In the genomic region with DNA sequence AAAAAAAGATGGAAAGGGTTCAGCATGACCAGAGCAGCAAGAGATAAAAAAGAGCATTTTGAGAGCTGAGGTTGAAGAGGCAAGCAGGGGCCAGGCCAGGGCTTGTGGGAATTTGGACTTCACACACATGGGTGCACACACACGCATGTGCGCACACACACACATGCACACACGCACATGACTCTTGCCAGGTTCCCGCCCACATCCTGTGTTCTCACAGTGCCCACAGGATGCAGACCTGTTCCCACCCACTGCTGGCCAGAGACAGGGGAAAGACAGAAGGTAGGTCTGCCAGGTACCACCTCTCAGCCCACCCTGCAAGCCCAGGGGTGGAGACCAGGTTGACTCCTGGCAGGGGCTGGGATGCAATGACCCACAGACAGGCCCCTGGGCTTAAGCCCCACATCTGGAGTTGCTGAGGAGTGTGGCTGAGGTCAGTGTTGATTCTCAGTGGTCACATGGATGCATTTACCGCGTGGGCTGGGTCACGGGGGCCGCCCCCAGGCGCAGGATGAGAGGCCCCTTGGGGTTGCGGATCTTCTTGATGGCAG, we compare ENCODE assay signal across 13 cellular contexts. TPM values are rescaled to one million over a fixed set of nuclear protein-coding genes. Genes with fewer than 3 reads are reported as not detected.
DNase-seq lines count a peak whose midpoint lies in the region; ATAC-seq and TF ChIP-seq lines count a peak whose summit lies in the region.
"Had no signal": no experiment of that assay in that cellular context is flagged by ENCODE, and none has a peak within 500 bp of the region (broad histone marks: within the 10 kb centered on the region; RNA-seq: fewer than 3 reads in every experiment).

No MANE protein-coding gene starts in this region.

- no peak overlapping the region for H3K27ac ChIP-seq in CD8-positive, alpha-beta T cell (ENCODE audit: low read depth, low read length)
- H3K27ac ChIP-seq in body of pancreas = no peak overlapping the region

- intact Hi-C loops in CD8-positive, alpha-beta T cell (cut with DNase I, micrococcal nuclease) = no loop called here
- intact Hi-C loops in body of pancreas (cut with DNase I) = no loop called here

- in situ Hi-C loops in HAP-1 (cut with MboI; ENCODE audit: low sequenced_read_pairs) = no loop called here

- CTCF ChIA-PET in CD8-positive, alpha-beta T cell (lab: Charles Lee) = no interaction called here

- H3K27me3 ChIP-seq in CD8-positive, alpha-beta T cell (ENCODE audit: insufficient read depth, low read length) = no peaks in the 10 kb centered on the region
- no peaks in the 10 kb centered on the region for H3K27me3 ChIP-seq in HAP-1 (ENCODE audit: low read depth)
- H3K27me3 ChIP-seq in body of pancreas = no peaks in the 10 kb centered on the region

- no peak overlapping the region for H3K27ac Mint-ChIP-seq in CD8-positive, alpha-beta T cell
- H3K27ac Mint-ChIP-seq in nephron = peak overlapping the region; percentile 58 to 97 (median 93)
- H3K27ac Mint-ChIP-seq: progenitor cell of endocrine pancreas had no signal

- H3K4me3 Mint-ChIP-seq in CD8-positive, alpha-beta T cell = no peak overlapping the region
- peak overlapping the region in 2 of 3 experiments; percentile 54 to 59 for H3K4me3 Mint-ChIP-seq in nephron

- H3K9me3 ChIP-seq in CD8-positive, alpha-beta T cell (ENCODE audit: low read length) = no peaks in the 10 kb centered on the region
- H3K9me3 ChIP-seq in HAP-1 (no peaks in the 10 kb centered on the region), body of pancreas (no peaks in the 10 kb centered on the region)

- H3K9me3 Mint-ChIP-seq in CD8-positive, alpha-beta T cell = no peaks in the 10 kb centered on the region
- no peaks in the 10 kb centered on the region for H3K9me3 Mint-ChIP-seq in nephron

- H3K4me1 Mint-ChIP-seq in CD8-positive, alpha-beta T cell (ENCODE audit: low read depth) = peaks cover 20% of the 10 kb centered on the region
- peaks cover 61% of the 10 kb centered on the region for H3K4me1 Mint-ChIP-seq in nephron

- WGBS in body of pancreas, 2 donors = 67 to 73% methylated on average over 5 to 10 of the region's 10 CpGs

- H3K4me1 ChIP-seq in CD8-positive, alpha-beta T cell (ENCODE audit: insufficient read depth, low read length) = peaks cover 17% of the 10 kb centered on the region
- H3K4me1 ChIP-seq in HAP-1 (peaks cover 3% of the 10 kb centered on the region; the same call in 1 of the 2 replicates), body of pancreas (peaks cover 35% of the 10 kb centered on the region)

- DNase-seq in CD8-positive, alpha-beta T cell = peak in 4 of 7 experiments; percentile 12 to 66 (median 28)
- DNase-seq in GM20000 (ENCODE audit: low spot score) (peak; percentile 50), HAP-1 (ENCODE audit: low spot score in 2 of 2) (no peak), body of pancreas (no peak), SHP77 (lab: John Stamatoyannopoulos, UW) (no peak)
- peak; percentile 22 for DNase-seq in activated effector memory CD4-positive, alpha-beta T cell treated with Interleukin-2 at 50 U/mL for 16 hours
- DNase-seq: aorta, H7, NCI-H1694, PC-3 had no signal

- no peaks in the 10 kb centered on the region for H3K36me3 Mint-ChIP-seq in CD8-positive, alpha-beta T cell
- peaks cover 12% of the 10 kb centered on the region for H3K36me3 Mint-ChIP-seq in nephron (ENCODE audit: low read depth)

- POLR2A ChIA-PET in CD8-positive, alpha-beta T cell (lab: Charles Lee) = no interaction called here

- TF ChIP-seq CTCF in CD8-positive, alpha-beta T cell (IDR thresholded peaks at IDR 0.05) = no peak
- TF ChIP-seq CTCF in GM20000 (IDR thresholded peaks at IDR 0.05; ENCODE audit: extremely low read depth, missing control alignments) (no peak), nephron (IDR thresholded peaks at IDR 0.05; ENCODE audit: unreplicated experiment in 3 of 3) (no peak), body of pancreas (IDR thresholded peaks at IDR 0.05) (no peak)

- ATAC-seq in CD8-positive, alpha-beta T cell = peak; percentile 34
- ATAC-seq in body of pancreas (no peak), HG02973 (IDR thresholded peaks at IDR 0.05; ENCODE audit: unreplicated experiment) (no peak)
- ATAC-seq: PC-3 had no signal

- H3K36me3 ChIP-seq in CD8-positive, alpha-beta T cell (ENCODE audit: insufficient read depth, low read length) = no peaks in the 10 kb centered on the region
- H3K36me3 ChIP-seq in HAP-1 (replicated peaks) = no peaks in the 10 kb centered on the region
- no peaks in the 10 kb centered on the region for H3K36me3 ChIP-seq in body of pancreas (replicated peaks in 1 of 2; ENCODE audit: insufficient read depth in 1 of 2, low read depth in 2 of 2)

- H3K4me3 ChIP-seq in CD8-positive, alpha-beta T cell (ENCODE audit: low read depth, low read length) = no peak overlapping the region
- H3K4me3 ChIP-seq in HAP-1 (no peak overlapping the region), body of pancreas (no peak overlapping the region)

- TF ChIP-seq POLR2A in body of pancreas (IDR thresholded peaks at IDR 0.05) = no peak

- H3K27me3 Mint-ChIP-seq in CD8-positive, alpha-beta T cell (ENCODE audit: low read depth) = peaks cover 7% of the 10 kb centered on the region
- no peaks in the 10 kb centered on the region for H3K27me3 Mint-ChIP-seq in nephron (ENCODE audit: low read depth)

RNA-seq across cellular contexts. Expression of a gene that starts 4.4 kb away (rescaled TPM):
- total RNA-seq in CD8-positive, alpha-beta T cell = under 1 TPM in 1 of 2 experiments, not detected in 1; 0.92 TPM
- total RNA-seq in body of pancreas = 10 to 100 TPM; 10.1 to 15.8 TPM

RNA-seq across cellular contexts. Expression of a gene that starts 54.7 kb away (rescaled TPM):
- total RNA-seq in CD8-positive, alpha-beta T cell = 10 to 100 TPM; 35.8 to 36.6 TPM
- 10 to 100 TPM; 23.6 to 24.1 TPM for total RNA-seq in body of pancreas

Comparison
In these comparisons a context has a peak if more than half of its experiments do, and no peak if none do; other contexts are left out.
1. DNase-seq: peak in CD8-positive, alpha-beta T cell (4 of 7), GM20000 (single experiment) and activated effector memory CD4-positive, alpha-beta T cell treated with Interleukin-2 at 50 U/mL for 16 hours (single experiment); none in HAP-1 (0 of 2), body of pancreas (0 of 4) and SHP77 (0 of 2).
2. RNA of a gene that starts 4.4 kb away (total RNA-seq): 10.1 to 15.8 TPM in body of pancreas; 0.92 TPM in CD8-positive, alpha-beta T cell; every median in the first group is over 4 times any median in the second.